In the genomic region with DNA sequence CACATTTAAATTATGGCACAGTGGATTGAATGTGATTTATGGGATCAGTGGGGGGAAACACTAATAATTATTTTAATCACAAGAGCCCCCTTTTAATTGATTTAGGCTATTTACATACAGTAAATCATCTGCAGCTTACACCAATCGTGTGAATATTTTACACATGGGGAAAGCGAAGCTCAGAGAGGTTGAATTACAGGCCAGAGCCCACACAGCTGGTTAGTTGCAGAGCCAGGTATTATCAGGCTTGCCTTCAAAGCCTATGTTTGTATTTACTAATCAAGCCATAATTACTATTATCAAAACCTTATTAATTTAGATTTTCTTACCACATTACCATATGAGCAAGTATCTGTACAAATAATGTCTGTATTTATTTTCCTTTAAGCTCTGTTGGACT, we compare ENCODE assay signal across 7 cellular contexts. TPM values are rescaled to one million over a fixed set of nuclear protein-coding genes. Genes with fewer than 3 reads are reported as not detected.
DNase-seq lines count a peak whose midpoint lies in the region; TF ChIP-seq lines count a peak whose summit lies in the region.

No MANE protein-coding gene starts in this region.

- TF ChIP-seq POLR2A in spleen (IDR thresholded peaks at IDR 0.05) = no peak

- H3K9me3 Mint-ChIP-seq in glutamatergic neuron (ENCODE audit: unreplicated experiment) = peaks cover 14% of the 10 kb centered on the region

- H3K9me3 ChIP-seq in spleen = no peaks in the 10 kb centered on the region

- peaks cover 22 to 69% (median 46%) of the 10 kb centered on the region in 6 donors for H3K4me1 ChIP-seq in spleen

- peaks cover 10% of the 10 kb centered on the region for H3K4me1 Mint-ChIP-seq in glutamatergic neuron (ENCODE audit: low read depth, unreplicated experiment)

- H3K27me3 ChIP-seq in spleen (replicated peaks in 1 of 7) = no peaks in the 10 kb centered on the region

- no peaks in the 10 kb centered on the region for H3K36me3 Mint-ChIP-seq in glutamatergic neuron (ENCODE audit: unreplicated experiment)

- peak overlapping the region; percentile 91 for H3K4me3 ChIP-seq in HFF-Myc (replicated peaks; ENCODE audit: low read depth, low read length)
- H3K4me3 ChIP-seq in spleen = peak overlapping the region; percentile 44 to 97 (median 80)

- 28 to 48% (median 37%) methylated on average over 2 of the region's 2 CpGs for WGBS in spleen, 5 donors

- intact Hi-C loops in spleen (cut with DNase I; ENCODE audit: low total_unique reads) (no loop called here), head of caudate nucleus (cut with DNase I) (loop anchor here (10.0 kb wide), 1 partner anchor 798 kb away; the partner anchor contains the start of gene ZBTB18)

- peak overlapping the region; percentile 100 for H3K27ac Mint-ChIP-seq in glutamatergic neuron (ENCODE audit: unreplicated experiment)

- no peak for TF ChIP-seq CTCF in HFF-Myc (IDR thresholded peaks at IDR 0.05; ENCODE audit: low read depth, low read length, missing control alignments)
- no peak for TF ChIP-seq CTCF in VCaP (conservative IDR thresholded peaks at IDR 0.05)
- TF ChIP-seq CTCF in glutamatergic neuron (IDR thresholded peaks at IDR 0.05; ENCODE audit: partially characterized antibody, unreplicated experiment) = no peak
- no peak for TF ChIP-seq CTCF in spleen (IDR thresholded peaks at IDR 0.05 in 8 of 11, conservative IDR thresholded peaks at IDR 0.05 in 3 of 11)

- H3K27ac ChIP-seq in VCaP (peak overlapping the region; percentile 97), spleen (peak overlapping the region; percentile 97 to 99 (median 98))

- H3K36me3 ChIP-seq in spleen = no peaks in the 10 kb centered on the region

- DNase-seq in HFF-Myc (ENCODE audit: extremely low read depth, low read depth) = no peak
- DNase-seq in glutamatergic neuron = no peak
- no peak for DNase-seq in spleen
- no peak for DNase-seq in nucleus accumbens (lab: John Stamatoyannopoulos, UW)
- no peak for DNase-seq in NCI-H146 treated with DMSO at 0.1 percent for 48 hours (lab: John Stamatoyannopoulos, UW; ENCODE audit: unreplicated experiment)
- no peak for DNase-seq in head of caudate nucleus

- peak overlapping the region; percentile 97 for H3K4me3 Mint-ChIP-seq in glutamatergic neuron (ENCODE audit: unreplicated experiment)

- peaks cover 12% of the 10 kb centered on the region for H3K27me3 Mint-ChIP-seq in glutamatergic neuron (ENCODE audit: unreplicated experiment)

RNA-seq across cellular contexts. Expression of gene SDCCAG8, which starts 0.7 kb away (rescaled TPM):
- total RNA-seq in glutamatergic neuron (ENCODE audit: unreplicated experiment) = 52.8 TPM
- 10 to 100 TPM; 37.5 to 79.3 (median 55.1) TPM for total RNA-seq in spleen
- 10 to 100 TPM; 14.8 to 25.4 (median 18.9) TPM for polyA plus RNA-seq in spleen

RNA-seq across cellular contexts. Expression of gene CEP170, which starts 1.5 kb away (rescaled TPM):
- 450 TPM for total RNA-seq in glutamatergic neuron (ENCODE audit: unreplicated experiment)
- total RNA-seq in spleen = 10 to 100 TPM; 59.5 to 92.8 (median 81.7) TPM
- polyA plus RNA-seq in spleen = 10 to 100 TPM; 17.3 to 21.2 (median 18.0) TPM
